Comparison of ENCODE assay signal across 8 cellular contexts in the genomic region with DNA sequence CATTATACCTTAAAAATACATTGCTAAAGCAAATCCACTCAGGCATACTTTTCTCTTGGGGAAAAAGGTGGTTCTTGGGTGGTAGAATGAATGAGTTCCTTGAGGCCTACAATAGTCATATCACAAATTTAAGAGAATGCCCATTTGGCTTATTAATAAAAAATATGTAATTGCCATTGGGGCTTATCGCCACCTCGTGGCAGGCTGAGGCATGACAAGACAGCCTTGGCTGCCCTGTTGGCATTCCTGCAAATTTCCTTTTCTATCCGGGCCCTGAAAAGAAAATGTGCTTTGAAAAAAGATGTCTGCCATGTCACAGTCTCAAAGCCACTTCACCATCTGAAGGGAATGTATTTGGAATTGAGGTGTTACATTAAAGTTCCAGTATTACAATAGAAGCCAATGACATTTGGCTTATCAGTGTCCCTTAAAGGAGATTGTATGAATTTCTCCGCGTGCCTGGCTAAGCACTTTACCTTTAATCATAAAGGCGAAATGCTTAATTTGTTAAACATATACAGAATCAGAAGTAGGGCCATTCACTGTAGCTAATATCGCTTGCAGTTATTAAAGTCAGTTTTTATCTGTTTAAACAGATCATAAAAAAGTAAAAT.
A peak's percentile ranks its signal among the peaks of the same experiment; 100 is the strongest.
DNase-seq lines count a peak whose midpoint lies in the region; ATAC-seq and TF ChIP-seq lines count a peak whose summit lies in the region.

No MANE protein-coding gene starts in this region.

- no peaks in the 10 kb centered on the region for H3K36me3 Mint-ChIP-seq in nephron progenitor cell (ENCODE audit: low read depth)

- H3K9me3 Mint-ChIP-seq in nephron progenitor cell: peaks cover 13% of the 10 kb centered on the region

- no peaks in the 10 kb centered on the region for H3K27me3 Mint-ChIP-seq in nephron progenitor cell (ENCODE audit: low read depth, poor library complexity)

- TF ChIP-seq CTCF in epithelial cell of esophagus (IDR thresholded peaks at IDR 0.05; ENCODE audit: insufficient read depth, low read depth, low read length, missing control alignments) (peak; percentile 96), nephron progenitor cell (IDR thresholded peaks at IDR 0.05) (peak; percentile 92)

- H3K27ac Mint-ChIP-seq in nephron progenitor cell: no peak overlapping the region

- no peak overlapping the region for H3K4me3 Mint-ChIP-seq in nephron progenitor cell

- ATAC-seq in GM18520 (IDR thresholded peaks at IDR 0.05; ENCODE audit: unreplicated experiment): no peak

- DNase-seq in D341Med (ENCODE audit: low spot score) (peak; percentile 71), HPDE6-E6E7 (ENCODE audit: extremely low spot score) (peak; percentile 64), epithelial cell of esophagus (ENCODE audit: low read depth) (peak; percentile 36), nephron progenitor cell (peak; percentile 52), DMS79 (lab: John Stamatoyannopoulos, UW) (no peak), NCI-H187 treated with DMSO at 0.1 percent for 48 hours (lab: John Stamatoyannopoulos, UW) (no peak)
- DNase-seq in activated CD4-positive, alpha-beta T cell treated with anti-CD3 and anti-CD28 coated beads for 48 hours: peak; percentile 51

- no peak overlapping the region for H3K4me3 ChIP-seq in epithelial cell of esophagus (ENCODE audit: low read length)

- H3K4me1 Mint-ChIP-seq in nephron progenitor cell: no peaks in the 10 kb centered on the region

Comparison
In these comparisons a context has a peak if more than half of its experiments do, and no peak if none do; other contexts are left out.
1. DNase-seq: peak in D341Med (single experiment), HPDE6-E6E7 (single experiment), activated CD4-positive, alpha-beta T cell treated with anti-CD3 and anti-CD28 coated beads for 48 hours (single experiment), epithelial cell of esophagus (single experiment) and nephron progenitor cell (single experiment); none in DMS79 (single experiment) and NCI-H187 treated with DMSO at 0.1 percent for 48 hours (single experiment).